Comparison of ENCODE assay signal across 18 cellular contexts in genomic region chr13:80001510-80001842, GRCh38.
DNase-seq lines count a peak whose midpoint lies in the region; TF ChIP-seq lines count a peak whose summit lies in the region.
"Had no signal": no experiment of that assay in that cellular context is flagged by ENCODE, and none has a peak within 500 bp of the region (broad histone marks: within the 10 kb centered on the region; RNA-seq: fewer than 3 reads in every experiment).

No MANE protein-coding gene starts in this region.

- H3K4me3 Mint-ChIP-seq in chondrocyte (ENCODE audit: unreplicated experiment): no peak overlapping the region
- H3K4me3 Mint-ChIP-seq in activated T-helper 2 cell treated with anti-CD3 and anti-CD28 coated beads, Interferon-gamma antibody, Interleukin-2, Interleukin-4, amounts not matched to agents 10 μg/mL and 5 μg/mL and 100 μg/mL, durations not matched to agents 14 hours and 24 hours and 36 hours (ENCODE audit: low read depth): no peak overlapping the region
- H3K4me3 Mint-ChIP-seq: B cell; CD4-positive, CD25-positive, alpha-beta regulatory T cell had no signal

- no peak overlapping the region for H3K27ac Mint-ChIP-seq in chondrocyte (ENCODE audit: unreplicated experiment)
- no peak overlapping the region for H3K27ac Mint-ChIP-seq in activated T-helper 2 cell treated with anti-CD3 and anti-CD28 coated beads, Interferon-gamma antibody, Interleukin-2, Interleukin-4, amounts not matched to agents 10 μg/mL and 5 μg/mL and 100 μg/mL, durations not matched to agents 14 hours and 24 hours and 36 hours
- H3K27ac Mint-ChIP-seq: B cell; CD4-positive, CD25-positive, alpha-beta regulatory T cell had no signal

- H3K4me3 ChIP-seq in dorsolateral prefrontal cortex: no peak overlapping the region
- no peak overlapping the region for H3K4me3 ChIP-seq in adrenal gland
- H3K4me3 ChIP-seq: PC-9 had no signal

- no peaks in the 10 kb centered on the region for H3K9me3 ChIP-seq in adrenal gland (replicated peaks in 1 of 3)
- H3K9me3 ChIP-seq: Caco-2 had no signal

- no peak for TF ChIP-seq POLR2A in adrenal gland (IDR thresholded peaks at IDR 0.05)

- no peaks in the 10 kb centered on the region for H3K9me3 Mint-ChIP-seq in chondrocyte (ENCODE audit: low read depth)
- H3K9me3 Mint-ChIP-seq in activated T-helper 2 cell treated with anti-CD3 and anti-CD28 coated beads, Interferon-gamma antibody, Interleukin-2, Interleukin-4, amounts not matched to agents 10 μg/mL and 5 μg/mL and 100 μg/mL, durations not matched to agents 14 hours and 24 hours and 36 hours: no peaks in the 10 kb centered on the region

- H3K36me3 ChIP-seq in adrenal gland (replicated peaks in 1 of 2): no peaks in the 10 kb centered on the region

- H3K27me3 ChIP-seq in dorsolateral prefrontal cortex (no peaks in the 10 kb centered on the region), adrenal gland (no peaks in the 10 kb centered on the region)

- TF ChIP-seq CTCF in dorsolateral prefrontal cortex (IDR thresholded peaks at IDR 0.05 in 54 of 56, conservative IDR thresholded peaks at IDR 0.05 in 2 of 56; ENCODE audit: low read depth in 1 of 56, partially characterized antibody in 56 of 56) (no peak), chondrocyte (IDR thresholded peaks at IDR 0.05) (no peak), adrenal gland (IDR thresholded peaks at IDR 0.05) (no peak)

- intact Hi-C loops in dorsolateral prefrontal cortex (cut with DNase I): no loop called here
- intact Hi-C loops in activated T-helper 2 cell treated with anti-CD3 and anti-CD28 coated beads, Interferon-gamma antibody, Interleukin-2, Interleukin-4, amounts not matched to agents 10 μg/mL and 5 μg/mL and 100 μg/mL, durations not matched to agents 14 hours and 24 hours and 36 hours (cut with micrococcal nuclease): no loop called here
- intact Hi-C loops in adrenal gland (cut with DNase I): no loop called here

- H3K36me3 Mint-ChIP-seq in chondrocyte (ENCODE audit: low read depth): no peaks in the 10 kb centered on the region
- no peaks in the 10 kb centered on the region for H3K36me3 Mint-ChIP-seq in activated T-helper 2 cell treated with anti-CD3 and anti-CD28 coated beads, Interferon-gamma antibody, Interleukin-2, Interleukin-4, amounts not matched to agents 10 μg/mL and 5 μg/mL and 100 μg/mL, durations not matched to agents 14 hours and 24 hours and 36 hours (ENCODE audit: low read depth)
- H3K36me3 Mint-ChIP-seq: CD4-positive, CD25-positive, alpha-beta regulatory T cell had no signal

- H3K4me1 Mint-ChIP-seq in chondrocyte (ENCODE audit: low read depth): peaks cover 4% of the 10 kb centered on the region
- no peaks in the 10 kb centered on the region for H3K4me1 Mint-ChIP-seq in activated T-helper 2 cell treated with anti-CD3 and anti-CD28 coated beads, Interferon-gamma antibody, Interleukin-2, Interleukin-4, amounts not matched to agents 10 μg/mL and 5 μg/mL and 100 μg/mL, durations not matched to agents 14 hours and 24 hours and 36 hours (ENCODE audit: low read depth)
- H3K4me1 Mint-ChIP-seq: B cell; CD4-positive, CD25-positive, alpha-beta regulatory T cell had no signal

- H3K27ac ChIP-seq in angular gyrus (ENCODE audit: low read depth, low read length) (peak overlapping the region; percentile 14), dorsolateral prefrontal cortex (peak overlapping the region in 55 of 59 donors; percentile 13 to 86 (median 69)), temporal lobe (ENCODE audit: low read depth, low read length) (peak overlapping the region; percentile 22), adrenal gland (no peak overlapping the region)
- H3K27ac ChIP-seq: PC-9 had no signal

- no peak for DNase-seq in dorsolateral prefrontal cortex
- peak; percentile 64 for DNase-seq in midbrain (lab: John Stamatoyannopoulos, UW)
- no peak for DNase-seq in chondrocyte (ENCODE audit: low spot score)
- no peak for DNase-seq in RKO (ENCODE audit: low spot score)
- DNase-seq in activated T-helper 2 cell treated with anti-CD3 and anti-CD28 coated beads, Interferon-gamma antibody, Interleukin-2, Interleukin-4, amounts not matched to agents 10 μg/mL and 5 μg/mL and 100 μg/mL, durations not matched to agents 14 hours and 24 hours and 36 hours (ENCODE audit: low spot score): no peak
- no peak for DNase-seq in adrenal gland
- DNase-seq: Caco-2; CD4-positive, CD25-positive, alpha-beta regulatory T cell; DMS153; KG1; NCI-H1048; NCI-H1436 treated with DMSO at 0.1 percent for 48 hours; NCI-H2081 treated with DMSO at 0.1 percent for 48 hours; NCI-H510A; PC-9 had no signal

- peaks cover 0 to 8% of the 10 kb centered on the region in 2 donors for H3K4me1 ChIP-seq in adrenal gland (replicated peaks in 1 of 2)

- no peaks in the 10 kb centered on the region for H3K27me3 Mint-ChIP-seq in chondrocyte (ENCODE audit: low read depth)
- H3K27me3 Mint-ChIP-seq in activated T-helper 2 cell treated with anti-CD3 and anti-CD28 coated beads, Interferon-gamma antibody, Interleukin-2, Interleukin-4, amounts not matched to agents 10 μg/mL and 5 μg/mL and 100 μg/mL, durations not matched to agents 14 hours and 24 hours and 36 hours (ENCODE audit: low read depth): no peaks in the 10 kb centered on the region
- H3K27me3 Mint-ChIP-seq: B cell; CD4-positive, CD25-positive, alpha-beta regulatory T cell had no signal

Comparison
In these comparisons a context has a peak if more than half of its experiments do, and no peak if none do; other contexts are left out.
1. H3K27ac ChIP-seq: peak in angular gyrus (single experiment), dorsolateral prefrontal cortex (55 of 59) and temporal lobe (single experiment); none in adrenal gland (0 of 5).